Comparison of ENCODE assay signal across 8 cellular contexts in the genomic region with DNA sequence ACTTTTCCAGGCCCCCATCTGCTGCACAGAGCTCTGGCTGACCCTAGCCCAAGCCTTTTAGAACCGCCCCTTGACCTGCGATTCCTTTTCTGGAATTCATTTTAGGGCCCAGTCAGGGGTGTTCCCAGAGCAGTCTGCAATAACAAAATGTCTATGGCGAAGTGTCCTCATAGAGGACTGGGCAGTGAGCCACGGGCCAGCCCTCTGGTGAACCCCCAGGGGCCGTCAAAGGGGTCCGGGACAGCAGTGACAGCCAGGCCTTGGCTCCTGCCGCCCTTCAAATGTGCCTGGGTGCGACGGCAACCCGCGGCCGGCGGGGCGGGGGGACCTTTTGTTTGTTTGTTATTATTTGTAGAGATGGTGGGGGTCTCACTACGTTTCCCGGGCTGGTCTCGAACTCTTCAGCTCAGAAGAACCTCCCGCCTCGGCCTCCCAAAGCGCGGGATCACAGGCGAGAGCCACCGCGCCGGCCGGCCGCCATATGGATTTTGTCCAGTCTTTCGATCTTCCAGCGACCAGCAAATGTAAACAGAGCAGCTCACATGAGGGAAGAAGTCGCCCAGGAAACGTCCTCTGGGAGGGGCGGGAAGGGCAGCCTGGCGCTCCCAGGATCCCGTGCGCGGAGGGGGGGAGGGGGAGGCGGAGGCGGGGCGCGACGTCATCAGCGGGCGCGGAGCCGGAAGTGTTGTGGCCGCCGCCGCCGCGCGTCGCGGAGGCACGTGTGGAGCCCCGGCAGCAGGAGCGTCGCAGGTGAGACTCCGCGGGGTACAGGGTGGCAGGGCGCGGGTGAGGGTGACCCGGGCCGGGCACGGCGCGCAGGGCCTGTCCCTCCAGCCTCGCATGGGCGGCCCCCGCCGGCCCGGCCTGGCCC. TPM values are rescaled to one million over a fixed set of nuclear protein-coding genes. Genes with fewer than 3 reads are reported as not detected.
DNase-seq lines count a peak whose midpoint lies in the region; TF ChIP-seq lines count a peak whose summit lies in the region.

TSS of gene TRMT61A (plus strand) at position 685 of the 871 bp plus-strand sequence. CDS start 783 bp downstream, outside the sequence.

- peaks cover 23% of the 10 kb centered on the region for H3K4me1 ChIP-seq in endodermal cell (ENCODE audit: control insufficient read depth, insufficient read depth, low read length)
- peaks cover 14% of the 10 kb centered on the region for H3K4me1 ChIP-seq in mesodermal cell (ENCODE audit: control insufficient read depth, insufficient read depth, low read length, poor library complexity, severe bottlenecking)

- H3K4me3 Mint-ChIP-seq in endodermal cell, result peak within 1 kb of the TSS; percentile 82

- H3K4me3 ChIP-seq in endodermal cell (ENCODE audit: low read length) (peak within 1 kb of the TSS; percentile 87), mesodermal cell (ENCODE audit: extremely low read depth, insufficient read depth, low read length, poor library complexity, severe bottlenecking) (peak within 1 kb of the TSS; percentile 86)

- H3K36me3 ChIP-seq in endodermal cell (ENCODE audit: control insufficient read depth, insufficient read depth, low read length), result peaks cover 7% of the 10 kb centered on the region
- peaks cover 12% of the 10 kb centered on the region for H3K36me3 ChIP-seq in mesodermal cell (ENCODE audit: control insufficient read depth, insufficient read depth, low read length)

- WGBS in endodermal cell (ENCODE audit: insufficient coverage in 1 of 2, insufficient read length in 1 of 2), 2 experiments, result 7 to 18% methylated on average over 13 to 62 of the region's 71 CpGs
- WGBS in mesodermal cell (ENCODE audit: insufficient coverage in 2 of 2), 2 experiments, result 10 to 11% methylated on average over 35 to 48 of the region's 71 CpGs

- no peaks in the 10 kb centered on the region for H3K36me3 Mint-ChIP-seq in endodermal cell (ENCODE audit: low read depth)

- peak; percentile 63 for DNase-seq in NK-92 treated with Interleukin-12 subunit alpha and Interleukin-12 subunit beta, amount 100 ng/mL, for 24 hours (lab: John Stamatoyannopoulos, UW)
- DNase-seq in NK-92 (lab: John Stamatoyannopoulos, UW; ENCODE audit: unreplicated experiment) (no peak), HS-5 (ENCODE audit: low read depth) (peak; percentile 48), NOMO-1 treated with DMSO at 0.1 percent for 48 hours (lab: John Stamatoyannopoulos, UW; ENCODE audit: unreplicated experiment) (peak; percentile 49), endodermal cell (peak; percentile 95)
- peak; percentile 40 for DNase-seq in activated CD8-positive, alpha-beta memory T cell treated with anti-CD3 and anti-CD28 coated beads, Interleukin-2, amount 50 U/mL, for 24 hours (ENCODE audit: extremely low read depth)
- peak; percentile 70 for DNase-seq in stimulated activated CD8-positive, alpha-beta memory T cell treated with anti-CD3 and anti-CD28 coated beads, Interleukin-15, amount 100 ng/mL, for 24 hours (ENCODE audit: low read depth)

- H3K27me3 Mint-ChIP-seq in endodermal cell (ENCODE audit: insufficient read depth), result peaks cover 8% of the 10 kb centered on the region

- H3K9me3 ChIP-seq in endodermal cell (ENCODE audit: control insufficient read depth, low read length) (no peaks in the 10 kb centered on the region), mesodermal cell (ENCODE audit: control insufficient read depth, low read length) (no peaks in the 10 kb centered on the region)

- H3K9me3 Mint-ChIP-seq in endodermal cell, result no peaks in the 10 kb centered on the region

- peaks cover 5% of the 10 kb centered on the region for H3K27me3 ChIP-seq in endodermal cell (ENCODE audit: control insufficient read depth, insufficient read depth, low read length, poor library complexity, severe bottlenecking)

- H3K27ac Mint-ChIP-seq in endodermal cell, result peak within 1 kb of the TSS; percentile 98

- peaks cover 34% of the 10 kb centered on the region for H3K4me1 Mint-ChIP-seq in endodermal cell

- H3K27ac ChIP-seq in endodermal cell (ENCODE audit: low read depth, low read length) (peak within 1 kb of the TSS; percentile 88), mesodermal cell (ENCODE audit: low read depth, low read length, severe bottlenecking) (peak within 1 kb of the TSS; percentile 74)

- peak within 1 kb of the TSS; percentile 85 for H3K9ac ChIP-seq in endodermal cell (ENCODE audit: extremely low read depth, low read length, poor library complexity, severe bottlenecking)

- no peak for TF ChIP-seq CTCF in endodermal cell (conservative IDR thresholded peaks at IDR 0.05)

RNA-seq across cellular contexts. Expression of gene TRMT61A, which starts in this region (rescaled TPM):
- 1 to 10 TPM; 7.4 to 7.9 TPM for total RNA-seq in endodermal cell
- 4.5 TPM for polyA plus RNA-seq in endodermal cell (2013, experiment 1 of 2)
- polyA plus RNA-seq in endodermal cell (2013, experiment 2 of 2), result 4.1 TPM
- 2.3 TPM for polyA plus RNA-seq in mesodermal cell (2013, experiment 1 of 2)
- 1.8 TPM for polyA plus RNA-seq in mesodermal cell (2013, experiment 2 of 2)
